Comparison of ENCODE assay signal across 20 cellular contexts in genomic region chr10:112980908-112981307, GRCh38. TPM values are rescaled to one million over a fixed set of nuclear protein-coding genes. Genes with fewer than 3 reads are reported as not detected.
A peak's percentile ranks its signal among the peaks of the same experiment; 100 is the strongest.
DNase-seq lines count a peak whose midpoint lies in the region; ATAC-seq and TF ChIP-seq lines count a peak whose summit lies in the region.
"Had no signal": no experiment of that assay in that cellular context is flagged by ENCODE, and none has a peak within 500 bp of the region (broad histone marks: within the 10 kb centered on the region; RNA-seq: fewer than 3 reads in every experiment).

No MANE protein-coding gene starts in this region.

- H3K36me3 ChIP-seq in HEK293 (ENCODE audit: control insufficient read depth in 2 of 2, insufficient read depth in 1 of 2, low read length in 2 of 2) (peaks cover 0 to 3% of the 10 kb centered on the region in 2 experiments; a peak in 2 of 3 replicates), Panc1 (ENCODE audit: control insufficient read depth, insufficient read depth, low read length) (no peaks in the 10 kb centered on the region), uterus (no peaks in the 10 kb centered on the region), HAP-1 (replicated peaks) (peaks cover 12% of the 10 kb centered on the region), gastroesophageal sphincter (peaks cover 0 to 1% of the 10 kb centered on the region in 2 donors)

- H3K27me3 ChIP-seq in Panc1 (ENCODE audit: control insufficient read depth, insufficient read depth, low read length), result no peaks in the 10 kb centered on the region
- no peaks in the 10 kb centered on the region for H3K27me3 ChIP-seq in uterus
- no peaks in the 10 kb centered on the region for H3K27me3 ChIP-seq in HAP-1 (ENCODE audit: low read depth)
- H3K27me3 ChIP-seq in gastroesophageal sphincter, result no peaks in the 10 kb centered on the region

- BruUV-seq in Panc1 (replicated peaks; lab: Mats Ljungman, UMichigan), result no TSS peak

- ATAC-seq in Panc1 (no peak), natural killer cell (no peak), gastroesophageal sphincter (no peak)
- ATAC-seq: CD8-positive, alpha-beta T cell had no signal

- no peaks in the 10 kb centered on the region for H3K9me3 Mint-ChIP-seq in natural killer cell
- H3K9me3 Mint-ChIP-seq: CD8-positive, alpha-beta T cell; HFFc6 had no signal

- H3K4me1 Mint-ChIP-seq in natural killer cell, result peaks cover 21 to 22% of the 10 kb centered on the region in 2 donors

- TF ChIP-seq POLR2A in uterus (IDR thresholded peaks at IDR 0.05), result no peak
- no peak for TF ChIP-seq POLR2A in gastroesophageal sphincter (IDR thresholded peaks at IDR 0.05)

- TF ChIP-seq EP300 in gastroesophageal sphincter (IDR thresholded peaks at IDR 0.05), result no peak

- H3K4me1 ChIP-seq in HEK293 (ENCODE audit: control insufficient read depth, insufficient read depth, low read length) (peaks cover 52% of the 10 kb centered on the region), Panc1 (ENCODE audit: control insufficient read depth, insufficient read depth, low read length) (peaks cover 47% of the 10 kb centered on the region), uterus (peaks cover 8 to 20% of the 10 kb centered on the region in 2 donors), HAP-1 (peaks cover 10% of the 10 kb centered on the region), gastroesophageal sphincter (peaks cover 0 to 25% (median 7%) of the 10 kb centered on the region in 3 donors)

- CTCF ChIA-PET in HEK293 (lab: Yijun Ruan, JAX), result no interaction called here
- CTCF ChIA-PET in Panc1 (lab: Charles Lee), result no interaction called here

- H3K9me3 ChIP-seq in HEK293 (ENCODE audit: control insufficient read depth, insufficient read depth, low read depth, low read length) (no peaks in the 10 kb centered on the region), Panc1 (ENCODE audit: control insufficient read depth, insufficient read depth, low read depth, low read length) (no peaks in the 10 kb centered on the region), uterus (no peaks in the 10 kb centered on the region), HAP-1 (no peaks in the 10 kb centered on the region), gastroesophageal sphincter (no peaks in the 10 kb centered on the region)

- H3K4me3 ChIP-seq in HEK293 (ENCODE audit: low read depth, low read length) (no peak overlapping the region), Panc1 (ENCODE audit: low read depth in 2 of 2, low read length in 2 of 2) (no peak overlapping the region), uterus (no peak overlapping the region), HAP-1 (no peak overlapping the region), gastroesophageal sphincter (no peak overlapping the region)

- H3K36me3 Mint-ChIP-seq in natural killer cell, result no peaks in the 10 kb centered on the region
- H3K36me3 Mint-ChIP-seq: CD8-positive, alpha-beta T cell had no signal

- WGBS in gastroesophageal sphincter (ENCODE audit: low coverage in 1 of 2), 2 donors, result 77 to 81% methylated on average over 3 of the region's 3 CpGs

- in situ Hi-C loops in Panc1 (cut with HindIII; ENCODE audit: low pct_unique_long_range_greater_than_20kb, low sequenced_read_pairs) (no loop called here), HAP-1 (cut with MboI; ENCODE audit: low sequenced_read_pairs) (no loop called here)

- TF ChIP-seq CTCF in HEK293 (tag by site-specific recombination; IDR thresholded peaks at IDR 0.05) (no peak), Panc1 (IDR thresholded peaks at IDR 0.05) (no peak), natural killer cell (IDR thresholded peaks at IDR 0.05) (no peak), uterus (IDR thresholded peaks at IDR 0.05) (no peak), gastroesophageal sphincter (IDR thresholded peaks at IDR 0.05) (no peak)

- POLR2A ChIA-PET in HEK293 (lab: Yijun Ruan, JAX) (no interaction called here), Panc1 (lab: Charles Lee) (no interaction called here)

- peak overlapping the region in 1 of 2 donors; percentile 38 for H3K27ac Mint-ChIP-seq in natural killer cell
- H3K27ac Mint-ChIP-seq: CD8-positive, alpha-beta T cell; HFFc6 had no signal

- no peak for DNase-seq in Panc1 (ENCODE audit: low read depth, low spot score)
- DNase-seq in natural killer cell, result no peak
- DNase-seq in uterus, result no peak
- no peak for DNase-seq in AG08395 (ENCODE audit: low spot score)
- no peak for DNase-seq in HAP-1 (ENCODE audit: low spot score in 2 of 2)
- DNase-seq: C1 segment of cervical spinal cord; Calu3; CD8-positive, alpha-beta T cell; Kasumi-1; NCI-H1092; NCI-H1436; NCI-H1930; NCI-H226; NCI-H524; NCI-H82; Right ventricle myocardium superior; SW 1271 had no signal

- peaks cover 16 to 29% of the 10 kb centered on the region in 2 donors for H3K27me3 Mint-ChIP-seq in natural killer cell (ENCODE audit: low read depth in 2 of 2)

- intact Hi-C loops in Panc1 (cut with micrococcal nuclease; ENCODE audit: unreplicated experiment), result no loop called here
- intact Hi-C loops in natural killer cell (cut with micrococcal nuclease), result no loop called here
- intact Hi-C loops in uterus (cut with DNase I; ENCODE audit: low total_unique reads), result no loop called here

- no peak overlapping the region for H3K27ac ChIP-seq in HEK293 (ENCODE audit: extremely low read depth, low read depth, low read length)
- H3K27ac ChIP-seq in Panc1 (ENCODE audit: low read length), result peak overlapping the region; percentile 30; the same call in 1 of the 2 replicates
- peak overlapping the region; percentile 67 for H3K27ac ChIP-seq in uterus
- H3K27ac ChIP-seq in gastroesophageal sphincter, result no peak overlapping the region

- peak overlapping the region; percentile 55 for H3K4me3 Mint-ChIP-seq in natural killer cell
- H3K4me3 Mint-ChIP-seq: CD8-positive, alpha-beta T cell; HFFc6 had no signal

TF ChIP-seq in HEK293, 187 proteins besides CTCF, POLR2A, EP300 and RAD21:
- TF ChIP-seq IKZF3 (tag by site-specific recombination; IDR thresholded peaks at IDR 0.05) (no peak), ZBTB1 (tag by site-specific recombination; IDR thresholded peaks at IDR 0.05) (no peak), ZNF423 (tag by site-specific recombination; IDR thresholded peaks at IDR 0.05) (no peak), ZIC2 (tag by site-specific recombination; IDR thresholded peaks at IDR 0.05) (no peak), ZNF433 (tag by site-specific recombination; IDR thresholded peaks at IDR 0.05; ENCODE audit: low read depth) (no peak), ZNF629 (tag by site-specific recombination; IDR thresholded peaks at IDR 0.05) (no peak), ZNF555 (tag by site-specific recombination; conservative IDR thresholded peaks at IDR 0.05) (no peak), PATZ1 (tag by site-specific recombination; IDR thresholded peaks at IDR 0.05) (no peak), ZNF202 (tag by site-specific recombination; IDR thresholded peaks at IDR 0.05; ENCODE audit: borderline replicate concordance) (no peak), ZNF23 (tag by site-specific recombination; IDR thresholded peaks at IDR 0.05; ENCODE audit: borderline replicate concordance) (no peak), KLF10 (tag by site-specific recombination; IDR thresholded peaks at IDR 0.05) (no peak), ZBTB21 (tag by site-specific recombination; IDR thresholded peaks at IDR 0.05) (no peak), SCRT2 (tag by site-specific recombination; IDR thresholded peaks at IDR 0.05) (peak; percentile 91), ZFP3 (tag by site-specific recombination; IDR thresholded peaks at IDR 0.05; ENCODE audit: low read depth) (no peak), SCRT1 (tag by site-specific recombination; IDR thresholded peaks at IDR 0.05; ENCODE audit: borderline replicate concordance) (peak; percentile 66; the same call in 1 of the 2 replicates), GLI4 (tag by site-specific recombination; IDR thresholded peaks at IDR 0.05) (no peak)
- TF ChIP-seq, protein P1, sequence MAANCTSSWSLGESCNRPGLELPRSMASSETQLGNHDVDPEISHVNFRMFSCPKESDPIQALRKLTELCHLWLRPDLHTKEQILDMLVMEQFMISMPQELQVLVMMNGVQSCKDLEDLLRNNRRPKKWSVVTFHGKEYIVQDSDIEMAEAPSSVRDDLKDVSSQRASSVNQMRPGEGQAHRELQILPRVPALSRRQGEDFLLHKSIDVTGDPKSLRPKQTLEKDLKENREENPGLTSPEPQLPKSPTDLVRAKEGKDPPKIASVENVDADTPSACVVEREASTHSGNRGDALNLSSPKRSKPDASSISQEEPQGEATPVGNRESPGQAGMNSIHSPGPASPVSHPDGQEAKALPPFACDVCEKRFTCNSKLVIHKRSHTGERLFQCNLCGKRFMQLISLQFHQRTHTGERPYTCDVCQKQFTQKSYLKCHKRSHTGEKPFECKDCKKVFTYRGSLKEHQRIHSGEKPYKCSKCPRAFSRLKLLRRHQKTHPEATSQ (tag by site-specific recombination; IDR thresholded peaks at IDR 0.05), result no peak

RNA-seq across cellular contexts. Expression of gene TCF7L2, which starts 30.9 kb away (rescaled TPM):
- total RNA-seq in Panc1 (2021; ENCODE audit: unreplicated experiment) (45.2 TPM), natural killer cell (10 to 100 TPM; 10.4 to 32.7 (median 15.3) TPM), uterus (10 to 100 TPM; 12.7 to 59.9 (median 16.1) TPM), gastroesophageal sphincter (10 to 100 TPM; 12.6 to 22.4 (median 20.2) TPM)
- polyA plus RNA-seq in Panc1 (2012; ENCODE audit: insufficient read length), result 78.7 TPM

Comparison
In these comparisons a context has a peak if more than half of its experiments do, and no peak if none do; other contexts are left out.
1. H3K27ac ChIP-seq: peak in Panc1 (single experiment) and uterus (2 of 2); none in HEK293 (single experiment) and gastroesophageal sphincter (0 of 4).